Comparison of ENCODE assay signal across 1 cellular context in the genomic region with DNA sequence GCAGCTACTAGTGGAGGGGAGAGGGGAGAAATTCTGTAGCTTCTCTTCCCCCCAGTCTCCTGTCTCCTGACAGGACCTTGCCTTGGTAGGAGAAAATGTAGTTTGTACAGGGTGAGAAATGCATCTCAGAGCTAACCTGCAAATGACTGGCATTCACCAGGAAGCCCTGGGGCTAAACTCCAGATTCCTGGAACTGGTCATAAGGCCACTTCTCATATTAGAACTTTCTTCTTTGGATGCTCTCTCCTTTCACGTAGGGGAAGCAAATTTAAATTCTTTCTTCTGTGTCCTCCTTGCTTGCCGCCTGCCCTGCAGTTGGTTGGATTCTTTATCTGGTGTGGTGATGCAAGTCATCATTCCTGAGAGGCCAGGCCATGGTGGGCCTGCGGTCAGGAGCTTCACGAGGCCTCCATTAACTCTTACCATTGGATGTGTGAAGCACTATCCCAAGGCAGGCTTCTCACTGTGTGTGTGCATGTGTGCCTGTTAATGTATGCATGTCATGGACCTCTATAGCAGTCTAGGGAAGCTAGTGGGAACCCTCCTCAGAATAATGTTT.
TF ChIP-seq lines count a peak whose summit lies in the region.

No MANE protein-coding gene starts in this region.

TF ChIP-seq in HCT116, 20 proteins besides CTCF, POLR2A, EP300 and RAD21 (continued from another document):
- no peak for TF ChIP-seq EZH2phosphoT487 (IDR thresholded peaks at IDR 0.05; ENCODE audit: borderline replicate concordance)
